In the genomic region with DNA sequence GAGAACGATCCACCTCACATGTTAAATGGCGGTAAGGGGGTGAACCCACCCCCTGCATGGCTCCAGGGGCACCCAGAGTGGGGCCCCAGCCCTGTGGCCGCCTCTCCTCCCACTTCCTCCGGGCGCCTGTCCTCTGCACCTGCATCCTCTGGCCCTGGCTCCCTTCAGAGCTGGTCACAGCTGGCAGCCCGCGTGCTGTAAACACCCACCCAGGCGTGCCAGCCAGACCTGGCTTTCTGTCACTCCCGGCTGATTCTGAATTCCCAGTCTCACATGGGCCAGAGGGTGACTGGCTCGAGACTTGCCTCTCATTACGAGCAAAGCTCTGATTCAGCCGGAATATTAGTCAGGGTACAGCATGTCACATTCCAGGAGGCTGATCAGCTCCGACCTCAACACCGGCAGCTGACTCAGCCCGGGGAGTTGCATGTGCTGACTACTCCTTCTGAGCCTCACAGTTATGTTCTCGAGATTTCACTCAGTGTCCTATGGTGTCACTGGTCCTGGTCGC, we compare ENCODE assay signal across 1 cellular context.
TF ChIP-seq lines count a peak whose summit lies in the region.

No MANE protein-coding gene starts in this region.

TF ChIP-seq in HCT116, 20 proteins besides CTCF, POLR2A, EP300 and RAD21 (continued from another document):
- TF ChIP-seq, protein P1, sequence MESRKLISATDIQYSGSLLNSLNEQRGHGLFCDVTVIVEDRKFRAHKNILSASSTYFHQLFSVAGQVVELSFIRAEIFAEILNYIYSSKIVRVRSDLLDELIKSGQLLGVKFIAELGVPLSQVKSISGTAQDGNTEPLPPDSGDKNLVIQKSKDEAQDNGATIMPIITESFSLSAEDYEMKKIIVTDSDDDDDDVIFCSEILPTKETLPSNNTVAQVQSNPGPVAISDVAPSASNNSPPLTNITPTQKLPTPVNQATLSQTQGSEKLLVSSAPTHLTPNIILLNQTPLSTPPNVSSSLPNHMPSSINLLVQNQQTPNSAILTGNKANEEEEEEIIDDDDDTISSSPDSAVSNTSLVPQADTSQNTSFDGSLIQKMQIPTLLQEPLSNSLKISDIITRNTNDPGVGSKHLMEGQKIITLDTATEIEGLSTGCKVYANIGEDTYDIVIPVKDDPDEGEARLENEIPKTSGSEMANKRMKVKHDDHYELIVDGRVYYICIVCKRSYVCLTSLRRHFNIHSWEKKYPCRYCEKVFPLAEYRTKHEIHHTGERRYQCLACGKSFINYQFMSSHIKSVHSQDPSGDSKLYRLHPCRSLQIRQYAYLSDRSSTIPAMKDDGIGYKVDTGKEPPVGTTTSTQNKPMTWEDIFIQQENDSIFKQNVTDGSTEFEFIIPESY (IDR thresholded peaks at IDR 0.05; ENCODE audit: extremely low read depth, insufficient replicate concordance, low read length) = no peak
- TF ChIP-seq YY1 (IDR thresholded peaks at IDR 0.05; ENCODE audit: extremely low read depth, insufficient replicate concordance, low read depth, low read length) (no peak), POLR2AphosphoS5 (IDR thresholded peaks at IDR 0.05; ENCODE audit: low read depth, low read length) (peak; percentile 35; the same call in 1 of the 2 replicates), EZH2 (IDR thresholded peaks at IDR 0.05) (no peak)
TF ChIP-seq in HCT116: peak in this region for 6.
